Comparison of ENCODE assay signal across 15 cellular contexts in the genomic region with DNA sequence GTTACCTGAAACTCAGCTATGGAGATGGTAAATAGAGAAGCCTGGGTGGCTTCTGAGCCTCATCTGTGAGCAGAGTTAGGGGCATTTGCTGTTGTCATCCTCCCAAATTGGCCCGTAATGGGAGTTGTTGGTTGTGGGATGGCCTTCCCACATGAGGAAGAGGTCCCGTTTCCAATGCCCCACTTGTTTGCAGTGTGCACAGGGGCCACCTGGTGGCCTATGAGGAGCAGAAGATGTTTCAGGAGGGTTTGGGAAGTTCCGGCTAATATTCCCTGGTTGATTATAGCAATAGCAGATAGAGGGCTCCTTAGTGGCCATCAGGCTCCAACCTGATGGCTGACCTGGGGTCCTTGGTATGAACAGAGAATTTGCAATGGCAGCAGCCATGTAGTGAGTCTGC.
DNase-seq lines count a peak whose midpoint lies in the region; ATAC-seq and TF ChIP-seq lines count a peak whose summit lies in the region.
"Had no signal": no experiment of that assay in that cellular context is flagged by ENCODE, and none has a peak within 500 bp of the region (broad histone marks: within the 10 kb centered on the region; RNA-seq: fewer than 3 reads in every experiment).

No MANE protein-coding gene starts in this region.

- TF ChIP-seq CTCF in IMR-90 (conservative IDR thresholded peaks at IDR 0.05; ENCODE audit: low read depth, low read length) (0 out of 2 replicates have a peak, but pooled peaks have one; percentile 24), cardiac fibroblast (IDR thresholded peaks at IDR 0.05; ENCODE audit: low read depth, low read length) (peak; percentile 55)

- no peak overlapping the region for H2BK20ac ChIP-seq in IMR-90 (ENCODE audit: low read depth, low read length)

- H3K27ac ChIP-seq in IMR-90 (ENCODE audit: insufficient read depth, low read length), result no peak overlapping the region
- H3K27ac ChIP-seq: dorsolateral prefrontal cortex, heart right ventricle, SJSA1 had no signal

- H3K4me3 ChIP-seq in IMR-90 (ENCODE audit: insufficient read depth, low read depth, low read length), result no peak overlapping the region
- no peak overlapping the region for H3K4me3 ChIP-seq in cardiac fibroblast (replicated peaks in 1 of 2; ENCODE audit: low read depth in 2 of 2, low read length in 2 of 2)
- H3K4me3 ChIP-seq: dorsolateral prefrontal cortex, heart right ventricle, SJSA1 had no signal

- no TSS peak for BruUV-seq in IMR-90 (replicated peaks; lab: Mats Ljungman, UMichigan)

- H3K9me3 ChIP-seq in IMR-90 (ENCODE audit: control insufficient read depth, insufficient read depth, low read length), result peaks cover 1% of the 10 kb centered on the region; the same call in 1 of the 2 replicates
- H3K9me3 ChIP-seq: SJSA1 had no signal

- peak; percentile 32; the same call in 1 of the 2 replicates for TF ChIP-seq RAD21 in IMR-90 (IDR thresholded peaks at IDR 0.05; ENCODE audit: low read length)

- in situ Hi-C loops in IMR-90 (cut with MboI; ENCODE audit: low sequenced_read_pairs), result no loop called here

- dilution Hi-C loops in IMR-90 (cut with HindIII; ENCODE audit: low sequenced_read_pairs, unreplicated experiment), result no loop called here

- H3K79me1 ChIP-seq in IMR-90 (ENCODE audit: low read depth in 1 of 2, low read length in 2 of 2), result no peaks in the 10 kb centered on the region

- H3K4me1 ChIP-seq in IMR-90 (ENCODE audit: control insufficient read depth, insufficient read depth, low read length), result no peaks in the 10 kb centered on the region
- H3K4me1 ChIP-seq: heart right ventricle, SJSA1 had no signal

- CTCF ChIA-PET in IMR-90 (lab: Yijun Ruan, JAX), result no interaction called here

- H3K27me3 ChIP-seq in IMR-90 (ENCODE audit: control insufficient read depth, insufficient read depth, low read length), result no peaks in the 10 kb centered on the region
- H3K27me3 ChIP-seq: heart right ventricle, SJSA1 had no signal

- no peak overlapping the region for H2BK15ac ChIP-seq in IMR-90 (ENCODE audit: low read depth, low read length)

- no peak overlapping the region for H3K4ac ChIP-seq in IMR-90 (ENCODE audit: low read depth, low read length)

- intact Hi-C loops in IMR-90 (cut with micrococcal nuclease), result loop anchor here (5.0 kb wide), 1 partner anchor 756 kb away; no protein-coding TSS in a partner anchor

- H4K8ac ChIP-seq in IMR-90 (ENCODE audit: low read depth in 2 of 2, low read length in 2 of 2), result no peak overlapping the region

- TF ChIP-seq POLR2A in IMR-90 (IDR thresholded peaks at IDR 0.05; ENCODE audit: low read depth, low read length), result no peak

- no peaks in the 10 kb centered on the region for H3K36me3 ChIP-seq in IMR-90 (ENCODE audit: control insufficient read depth, insufficient read depth, low read length)
- H3K36me3 ChIP-seq: heart right ventricle, SJSA1 had no signal

- H4K20me1 ChIP-seq in IMR-90 (ENCODE audit: insufficient read depth, low read length), result no peaks in the 10 kb centered on the region

- no peak overlapping the region for H3K9ac ChIP-seq in IMR-90 (ENCODE audit: low read depth, low read length)

- H3K4me2 ChIP-seq in IMR-90 (ENCODE audit: low read depth, low read length), result no peak overlapping the region

- no peak overlapping the region for H2AFZ ChIP-seq in IMR-90 (replicated peaks; ENCODE audit: low read length, poor library complexity)

- no peak overlapping the region for H2AK9ac ChIP-seq in IMR-90 (replicated peaks; ENCODE audit: low read depth, low read length, poor library complexity)

- no peak overlapping the region for H4K91ac ChIP-seq in IMR-90 (ENCODE audit: insufficient read depth, low read depth, low read length)

- ATAC-seq in IMR-90 (ENCODE audit: low read depth) (0 out of 2 replicates have a peak, but pooled peaks have one; percentile 29), HG03135 (IDR thresholded peaks at IDR 0.05; ENCODE audit: unreplicated experiment) (no peak), GM18511 (IDR thresholded peaks at IDR 0.05; ENCODE audit: unreplicated experiment) (no peak)
- ATAC-seq: heart right ventricle had no signal

- DNase-seq in EH (ENCODE audit: low read depth) (peak; percentile 32), IMR-90 (peak; percentile 19), cardiac fibroblast (ENCODE audit: low read depth in 2 of 2) (peak; percentile 45 to 46), myocyte (ENCODE audit: low read depth) (peak; percentile 21), HCEC 1CT (no peak), cortex of kidney (lab: John Stamatoyannopoulos, UW) (no peak)
- DNase-seq: activated naive CD4-positive, alpha-beta T cell; dorsolateral prefrontal cortex; heart right ventricle; KG1; NCI-H2227 treated with DMSO at 0.1 percent for 48 hours; small intestine had no signal

- no peak overlapping the region for H3K23ac ChIP-seq in IMR-90 (ENCODE audit: low read depth, low read length)

- H3K14ac ChIP-seq in IMR-90 (replicated peaks; ENCODE audit: low read depth, low read length), result no peak overlapping the region

- H3K56ac ChIP-seq in IMR-90 (ENCODE audit: extremely low read depth, insufficient read depth, low read length), result no peak overlapping the region

- no peak overlapping the region for H2BK5ac ChIP-seq in IMR-90 (ENCODE audit: low read depth, low read length, poor library complexity, severe bottlenecking)

- H2BK120ac ChIP-seq in IMR-90 (ENCODE audit: low read depth, low read length), result no peak overlapping the region

- H3K9me1 ChIP-seq in IMR-90 (ENCODE audit: insufficient read depth, low read length), result no peaks in the 10 kb centered on the region

- 86% methylated on average over 1 of the region's 3 CpGs; no CpG with 5 or more reads in 1 of the 2 experiments for WGBS in IMR-90 (ENCODE audit: extremely low coverage in 2 of 2, insufficient read length in 1 of 2), 2 experiments

- no peak overlapping the region for H3K18ac ChIP-seq in IMR-90 (ENCODE audit: low read depth, low read length)

- POLR2A ChIA-PET in IMR-90 (lab: Charles Lee; ENCODE audit: unreplicated experiment), result no interaction called here

- H2AK5ac ChIP-seq in IMR-90 (ENCODE audit: low read depth, low read length), result no peak overlapping the region

- H4K5ac ChIP-seq in IMR-90 (ENCODE audit: low read depth, low read length), result no peak overlapping the region

TF ChIP-seq in IMR-90, 13 proteins besides CTCF, POLR2A, EP300 and RAD21:
- TF ChIP-seq SMC3 (IDR thresholded peaks at IDR 0.05; ENCODE audit: low read depth, low read length) (0 out of 2 replicates have a peak, but pooled peaks have one; percentile 25), FOS (IDR thresholded peaks at IDR 0.05; ENCODE audit: low read depth, low read length) (no peak)

Comparison
In these comparisons a context has a peak if more than half of its experiments do, and no peak if none do; other contexts are left out.
1. DNase-seq: peak in EH (single experiment), IMR-90 (single experiment), cardiac fibroblast (2 of 2) and myocyte (single experiment); none in HCEC 1CT (single experiment) and cortex of kidney (single experiment).